12 cellular contexts compared by ENCODE assay signal in the genomic region with DNA sequence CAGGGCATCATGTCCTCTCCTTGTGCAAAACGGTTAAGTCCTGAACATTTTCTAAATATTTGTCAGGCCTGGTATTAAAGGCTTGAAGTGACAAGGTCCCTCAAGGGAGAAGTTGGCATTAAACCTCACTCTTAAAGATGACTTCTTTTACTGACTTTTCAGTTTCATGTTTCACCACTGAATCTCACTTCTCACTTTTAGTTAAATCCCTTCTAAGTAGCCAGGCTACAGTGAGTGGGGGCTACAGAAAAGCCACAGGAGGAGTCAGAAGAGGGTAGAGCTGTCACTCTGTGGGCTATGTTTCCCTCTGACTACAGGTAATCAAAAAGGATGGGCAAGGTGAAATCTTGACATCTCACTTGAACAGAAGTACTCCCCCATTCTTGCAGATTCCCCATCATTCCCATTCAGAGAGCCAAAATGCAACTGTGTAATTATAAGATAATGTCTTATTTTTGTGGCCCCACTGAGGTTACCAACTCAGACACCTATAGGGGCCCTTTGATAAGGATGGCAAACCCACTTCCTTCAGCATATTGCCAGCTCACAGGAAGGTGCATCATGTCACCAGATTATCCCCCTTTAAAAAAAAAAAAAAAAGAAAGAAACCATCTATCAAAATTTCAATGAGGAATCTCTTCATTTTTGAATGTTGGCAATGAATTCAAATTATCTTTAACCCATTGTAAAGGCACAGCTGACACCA.
DNase-seq lines count a peak whose midpoint lies in the region; ATAC-seq, FAIRE-seq and TF ChIP-seq lines count a peak whose summit lies in the region.
"Had no signal": no experiment of that assay in that cellular context is flagged by ENCODE, and none has a peak within 500 bp of the region (broad histone marks: within the 10 kb centered on the region; RNA-seq: fewer than 3 reads in every experiment).

No MANE protein-coding gene starts in this region.

- ATAC-seq in GM19438 (IDR thresholded peaks at IDR 0.05; ENCODE audit: low read depth, unreplicated experiment) (peak; percentile 82), HG03103 (IDR thresholded peaks at IDR 0.05; ENCODE audit: low read depth, unreplicated experiment) (peak; percentile 86)
- peak; percentile 98 to 99 for ATAC-seq in activated T-cell treated with anti-CD3 and anti-CD28 coated beads, Interleukin-2, amount 50 U/mL, for 72 hours (replicated peaks in 1 of 2)
- ATAC-seq: left ventricle myocardium superior had no signal

- TF ChIP-seq EP300 in ovary (IDR thresholded peaks at IDR 0.05): no peak

- H3K4me1 Mint-ChIP-seq in activated T-cell treated with anti-CD3 and anti-CD28 coated beads, Interleukin-2, amount 50 U/mL, for 72 hours (ENCODE audit: low read depth): peaks cover 33% of the 10 kb centered on the region
- H3K4me1 Mint-ChIP-seq in CD14-positive monocyte: peaks cover 23% of the 10 kb centered on the region
- H3K4me1 Mint-ChIP-seq in endothelial cell (ENCODE audit: unreplicated experiment): peaks cover 2% of the 10 kb centered on the region

- H3K27me3 ChIP-seq in PC-9 (ENCODE audit: insufficient read depth, low read depth) (no peaks in the 10 kb centered on the region), ovary (no peaks in the 10 kb centered on the region)

- no peaks in the 10 kb centered on the region for H3K27me3 Mint-ChIP-seq in activated T-cell treated with anti-CD3 and anti-CD28 coated beads, Interleukin-2, amount 50 U/mL, for 72 hours (ENCODE audit: low read depth)
- H3K27me3 Mint-ChIP-seq in CD14-positive monocyte (ENCODE audit: low read depth in 3 of 3): no peaks in the 10 kb centered on the region
- H3K27me3 Mint-ChIP-seq in endothelial cell (ENCODE audit: unreplicated experiment): peaks cover 2% of the 10 kb centered on the region

- intact Hi-C loops in PC-9 (cut with micrococcal nuclease; ENCODE audit: unreplicated experiment) (no loop called here), CD14-positive monocyte (cut with micrococcal nuclease) (no loop called here), ovary (cut with DNase I) (no loop called here)

- peak; percentile 2 for DNase-seq in GM12891 (ENCODE audit: insufficient read length, low spot score)
- peak; percentile 32 to 50 for DNase-seq in activated T-cell treated with anti-CD3 and anti-CD28 coated beads, Interleukin-2, amount 50 U/mL, for 72 hours
- no peak for DNase-seq in PC-9
- no peak for DNase-seq in CD14-positive monocyte (ENCODE audit: low spot score)
- DNase-seq in ovary: no peak
- DNase-seq in endothelial cell (ENCODE audit: low spot score): no peak
- DNase-seq: left ventricle myocardium superior; NCI-H1048; stimulated activated CD4-positive, alpha-beta T cell treated with anti-CD3 and anti-CD28 coated beads, Interleukin-2, amount 100 ng/mL, for 48 hours had no signal

- H3K9me3 ChIP-seq in PC-9 (ENCODE audit: insufficient read depth, low read depth): no peaks in the 10 kb centered on the region
- no peaks in the 10 kb centered on the region for H3K9me3 ChIP-seq in ovary

- H3K27ac ChIP-seq in PC-9 (no peak overlapping the region), ovary (no peak overlapping the region)
- H3K27ac ChIP-seq: VCaP had no signal

- H3K36me3 Mint-ChIP-seq in activated T-cell treated with anti-CD3 and anti-CD28 coated beads, Interleukin-2, amount 50 U/mL, for 72 hours (ENCODE audit: insufficient read depth in 2 of 2): peaks cover 0 to 4% of the 10 kb centered on the region in 2 donors
- H3K36me3 Mint-ChIP-seq in CD14-positive monocyte: no peaks in the 10 kb centered on the region
- H3K36me3 Mint-ChIP-seq in endothelial cell (ENCODE audit: low read depth, unreplicated experiment): no peaks in the 10 kb centered on the region

- H3K4me3 ChIP-seq in PC-9: no peak overlapping the region
- no peak overlapping the region for H3K4me3 ChIP-seq in ovary

- H4K20me1 ChIP-seq in PC-9 (ENCODE audit: insufficient read depth): no peaks in the 10 kb centered on the region

- FAIRE-seq in GM12891 (lab: Jason Lieb, UNC): peak; percentile 81

- no peak overlapping the region for H3K4me2 ChIP-seq in PC-9

- no peaks in the 10 kb centered on the region for H3K36me3 ChIP-seq in PC-9 (ENCODE audit: low read depth)
- H3K36me3 ChIP-seq in ovary: no peaks in the 10 kb centered on the region

- no TSS peak for BruUV-seq in PC-9 (replicated peaks; lab: Mats Ljungman, UMichigan)

- 65 to 69% (median 67%) methylated on average over 1 of the region's 1 CpG for WGBS in ovary, 3 donors

- H3K4me3 Mint-ChIP-seq in activated T-cell treated with anti-CD3 and anti-CD28 coated beads, Interleukin-2, amount 50 U/mL, for 72 hours: peak overlapping the region in 1 of 2 donors; percentile 59
- H3K4me3 Mint-ChIP-seq in CD14-positive monocyte (no peak overlapping the region), endothelial cell (ENCODE audit: unreplicated experiment) (no peak overlapping the region)

- H3K4me1 ChIP-seq in PC-9 (replicated peaks; ENCODE audit: insufficient read depth): no peaks in the 10 kb centered on the region
- H3K4me1 ChIP-seq in ovary (ENCODE audit: insufficient read depth): no peaks in the 10 kb centered on the region

- H3K27ac Mint-ChIP-seq in activated T-cell treated with anti-CD3 and anti-CD28 coated beads, Interleukin-2, amount 50 U/mL, for 72 hours: no peak overlapping the region
- H3K27ac Mint-ChIP-seq in CD14-positive monocyte (peak overlapping the region in 1 of 7 donors; percentile 60), endothelial cell (ENCODE audit: unreplicated experiment) (no peak overlapping the region)

- TF ChIP-seq POLR2A in GM12891 (IDR thresholded peaks at IDR 0.05; ENCODE audit: low read depth, low read length) (no peak), ovary (IDR thresholded peaks at IDR 0.05) (no peak)

- H3F3A ChIP-seq in PC-9 (ENCODE audit: insufficient read depth, low read depth): no peaks in the 10 kb centered on the region

- no peaks in the 10 kb centered on the region for H3K9me2 ChIP-seq in PC-9 (ENCODE audit: insufficient read depth)

- TF ChIP-seq CTCF in PC-9 (conservative IDR thresholded peaks at IDR 0.05) (no peak), CD14-positive monocyte (IDR thresholded peaks at IDR 0.05) (no peak), ovary (IDR thresholded peaks at IDR 0.05) (no peak), endothelial cell (IDR thresholded peaks at IDR 0.05; ENCODE audit: unreplicated experiment) (no peak)

- no peaks in the 10 kb centered on the region for H3K79me2 ChIP-seq in PC-9 (ENCODE audit: low read depth)

- no peak overlapping the region for H2AFZ ChIP-seq in PC-9

- H3K9me3 Mint-ChIP-seq in activated T-cell treated with anti-CD3 and anti-CD28 coated beads, Interleukin-2, amount 50 U/mL, for 72 hours: peaks cover 1 to 2% of the 10 kb centered on the region in 2 donors
- peaks cover 0 to 2% (median 0%) of the 10 kb centered on the region in 7 donors for H3K9me3 Mint-ChIP-seq in CD14-positive monocyte
- H3K9me3 Mint-ChIP-seq in endothelial cell (ENCODE audit: unreplicated experiment): no peaks in the 10 kb centered on the region

- POLR2A ChIA-PET in PC-9 (lab: Charles Lee; ENCODE audit: unreplicated experiment): no interaction called here

- CTCF ChIA-PET in PC-9 (lab: Charles Lee): no interaction called here

TF ChIP-seq in GM12891, 5 proteins besides CTCF, POLR2A, EP300 and RAD21:
- TF ChIP-seq TAF1 (IDR thresholded peaks at IDR 0.05; ENCODE audit: low read depth, low read length): no peak
- no peak for TF ChIP-seq POLR2AphosphoS5 (IDR thresholded peaks at IDR 0.05; ENCODE audit: low read depth, low read length)
- TF ChIP-seq POU2F2 (IDR thresholded peaks at IDR 0.05; ENCODE audit: low read depth, low read length): peak; percentile 54; the same call in 1 of the 2 replicates
- no peak for TF ChIP-seq PAX5 (IDR thresholded peaks at IDR 0.05; ENCODE audit: insufficient read depth, low read length, severe bottlenecking)
- TF ChIP-seq SPI1 (IDR thresholded peaks at IDR 0.05; ENCODE audit: low read depth, low read length): peak; percentile 93
TF ChIP-seq in GM12891: peak in this region for 2.

Comparison
In these comparisons a context has a peak if more than half of its experiments do, and no peak if none do; other contexts are left out.
1. DNase-seq: peak in GM12891 (single experiment) and activated T-cell treated with anti-CD3 and anti-CD28 coated beads, Interleukin-2, amount 50 U/mL, for 72 hours (2 of 2); none in PC-9 (0 of 2), CD14-positive monocyte (single experiment), ovary (0 of 5) and endothelial cell (single experiment).
2. Peak in every context shown above with its lines, with median percentiles within 50 percentile points of each other: ATAC-seq.